ENCODE assay signal across 25 cellular contexts in the genomic region with DNA sequence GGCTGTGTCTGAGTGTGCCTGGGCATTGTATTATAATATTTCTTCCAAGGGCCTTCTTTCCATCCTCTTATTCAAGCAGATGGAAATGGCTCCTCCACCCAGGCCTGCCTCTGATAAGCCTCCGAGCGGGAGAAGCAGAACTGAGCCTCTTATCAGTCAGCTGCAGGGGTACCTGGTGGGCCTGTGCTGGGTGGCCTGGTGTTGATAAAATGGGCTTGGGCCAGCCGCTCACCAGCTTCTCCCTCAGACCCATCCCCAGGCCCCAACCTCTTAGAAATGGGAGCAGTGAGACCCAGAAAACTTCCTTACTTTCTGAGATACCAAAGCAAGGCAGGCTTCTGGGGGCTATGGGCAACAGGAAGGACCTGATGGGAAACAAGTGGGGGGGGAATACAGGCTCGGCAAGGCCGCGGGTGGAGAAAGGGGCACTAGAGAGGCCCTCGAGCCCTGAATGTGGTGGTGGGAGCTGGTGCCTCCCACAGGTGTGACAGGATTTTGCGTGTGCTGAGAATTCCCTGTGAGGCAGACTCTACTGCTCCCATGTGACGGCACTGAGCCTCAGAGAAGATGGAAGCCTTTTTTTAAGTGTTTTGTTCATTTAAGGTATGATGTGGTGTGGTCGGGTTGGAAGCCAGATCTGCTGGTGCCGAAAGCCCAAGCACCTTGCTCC. TPM values are rescaled to one million over a fixed set of nuclear protein-coding genes. Genes with fewer than 3 reads are reported as not detected.
"Had no signal": no experiment of that assay in that cellular context is flagged by ENCODE, and none has a peak within 500 bp of the region (broad histone marks: within the 10 kb centered on the region; RNA-seq: fewer than 3 reads in every experiment).

No MANE protein-coding gene starts in this region.

- H3K4me3 ChIP-seq: left ventricle myocardium inferior, ovary, psoas muscle, right atrium auricular region, upper lobe of right lung had no signal

- DNase-seq: activated CD4-positive, alpha-beta T cell treated with anti-CD3 and anti-CD28 coated beads, Interleukin-2, amount 50 U/mL, for 48 hours; activated CD8-positive, alpha-beta memory T cell treated with anti-CD3 and anti-CD28 coated beads, Interleukin-2, amount 50 U/mL, for 48 hours; activated naive CD4-positive, alpha-beta T cell; activated naive CD8-positive, alpha-beta T cell treated with anti-CD3 and anti-CD28 coated beads, Interleukin-2, amount 50 U/mL, for 24 hours; activated T-cell treated with anti-CD3 and anti-CD28 coated beads, Interleukin-2, amount 50 U/mL, for 4 hours; effector CD4-positive, alpha-beta T cell; foreskin keratinocyte; glutamatergic neuron; hypothalamus; left ventricle myocardium inferior; midbrain; natural killer cell; ovary; psoas muscle; stimulated activated CD4-positive, alpha-beta T cell treated with anti-CD3 and anti-CD28 coated beads, Interleukin-4, amount 100 ng/mL, for 4 hours; stimulated activated naive CD8-positive, alpha-beta T cell treated with anti-CD3 and anti-CD28 coated beads, Interleukin-15, Interleukin-2, amounts not matched to agents 100 U/mL and 50 U/mL, for 24 hours; SW 1271; T-helper 17 cell; upper lobe of right lung had no signal

- H3K27ac Mint-ChIP-seq: activated naive CD8-positive, alpha-beta T cell treated with anti-CD3 and anti-CD28 coated beads, Interleukin-2, amount 50 U/mL, for 24 hours; activated T-helper 2 cell treated with anti-CD3 and anti-CD28 coated beads, Interferon-gamma antibody, Interleukin-2, Interleukin-4, amounts not matched to agents 10 μg/mL and 5 μg/mL and 100 μg/mL, durations not matched to agents 14 hours and 24 hours and 36 hours; dendritic cell treated with granulocyte-macrophage colony-stimulating factor and Interleukin-4, amounts not matched to agents 40 ng/mL and 50 ng/mL, for 4 days; T-helper 17 cell; WTC11 had no signal

- H3K27me3 ChIP-seq: foreskin keratinocyte, neutrophil, ovary, right atrium auricular region, upper lobe of right lung had no signal

- H3K27ac ChIP-seq: foreskin keratinocyte, left ventricle myocardium inferior, neutrophil, ovary, psoas muscle, right atrium auricular region, upper lobe of right lung had no signal

- H3K9me3 ChIP-seq: neutrophil, ovary, psoas muscle had no signal

- H3K4me1 Mint-ChIP-seq: WTC11 had no signal

- H3K4me1 ChIP-seq: foreskin keratinocyte had no signal

- H3K36me3 ChIP-seq: neutrophil, ovary, right atrium auricular region, upper lobe of right lung had no signal

- H3K4me3 Mint-ChIP-seq: activated naive CD8-positive, alpha-beta T cell treated with anti-CD3 and anti-CD28 coated beads, Interleukin-2, amount 50 U/mL, for 24 hours; activated T-cell treated with anti-CD3 and anti-CD28 coated beads, Interleukin-2, amount 50 U/mL, for 4 hours; dendritic cell treated with granulocyte-macrophage colony-stimulating factor and Interleukin-4, amounts not matched to agents 40 ng/mL and 50 ng/mL, for 4 days; natural killer cell; T-helper 17 cell; WTC11 had no signal

- H3K27me3 Mint-ChIP-seq: activated naive CD8-positive, alpha-beta T cell treated with anti-CD3 and anti-CD28 coated beads, Interleukin-2, amount 50 U/mL, for 24 hours; dendritic cell treated with granulocyte-macrophage colony-stimulating factor and Interleukin-4, amounts not matched to agents 40 ng/mL and 50 ng/mL, for 4 days; T-helper 17 cell had no signal

- FAIRE-seq: endometrium had no signal

RNA-seq across cellular contexts. Expression of a gene that starts 18.3 kb away (rescaled TPM):
- total RNA-seq: foreskin keratinocyte had no signal
